8 cellular contexts compared by ENCODE assay signal in genomic region chr16:87383522-87384161, GRCh38. TPM values are rescaled to one million over a fixed set of nuclear protein-coding genes. Genes with fewer than 3 reads are reported as not detected.
DNase-seq lines count a peak whose midpoint lies in the region; ATAC-seq, FAIRE-seq and TF ChIP-seq lines count a peak whose summit lies in the region.

Gene FBXO31, minus strand, starts transcription at chr16:87383776. Its CDS starts 32 bp downstream, at chr16:87383744.

- intact Hi-C loops in sciatic nerve (cut with DNase I) = no loop called here

- ATAC-seq in HG02763 (IDR thresholded peaks at IDR 0.05; ENCODE audit: unreplicated experiment) (peak; percentile 41), sciatic nerve (peak; percentile 84)

- peak; percentile 64 for DNase-seq in GM12892 (ENCODE audit: insufficient read length)
- peak; percentile 70 for DNase-seq in NCI-H146 treated with DMSO at 0.1 percent for 48 hours (lab: John Stamatoyannopoulos, UW; ENCODE audit: unreplicated experiment)
- peak; percentile 77 for DNase-seq in T1000 (lab: John Stamatoyannopoulos, UW)
- peak; percentile 97 for DNase-seq in astrocyte of the hippocampus (ENCODE audit: low read depth, low spot score)
- DNase-seq in hypothalamus (lab: John Stamatoyannopoulos, UW) = peak; percentile 59 to 97 (median 90)
- DNase-seq in sciatic nerve (ENCODE audit: low spot score) = peak; percentile 94
- DNase-seq in cortex of kidney (lab: John Stamatoyannopoulos, UW) = no peak

- FAIRE-seq in GM12892 (lab: Jason Lieb, UNC) = peak; percentile 86

- peak; percentile 63; the same call in 1 of the 2 replicates for TF ChIP-seq POLR2A in GM12892 (IDR thresholded peaks at IDR 0.05; ENCODE audit: low read depth, low read length)

RNA-seq across cellular contexts. Expression of gene FBXO31, which starts in this region (rescaled TPM):
- 10.6 TPM for polyA plus RNA-seq in GM12892 (2012; ENCODE audit: missing spikeins)
- total RNA-seq in sciatic nerve = 50.3 TPM
